ENCODE assay signal across 7 cellular contexts in the genomic region with DNA sequence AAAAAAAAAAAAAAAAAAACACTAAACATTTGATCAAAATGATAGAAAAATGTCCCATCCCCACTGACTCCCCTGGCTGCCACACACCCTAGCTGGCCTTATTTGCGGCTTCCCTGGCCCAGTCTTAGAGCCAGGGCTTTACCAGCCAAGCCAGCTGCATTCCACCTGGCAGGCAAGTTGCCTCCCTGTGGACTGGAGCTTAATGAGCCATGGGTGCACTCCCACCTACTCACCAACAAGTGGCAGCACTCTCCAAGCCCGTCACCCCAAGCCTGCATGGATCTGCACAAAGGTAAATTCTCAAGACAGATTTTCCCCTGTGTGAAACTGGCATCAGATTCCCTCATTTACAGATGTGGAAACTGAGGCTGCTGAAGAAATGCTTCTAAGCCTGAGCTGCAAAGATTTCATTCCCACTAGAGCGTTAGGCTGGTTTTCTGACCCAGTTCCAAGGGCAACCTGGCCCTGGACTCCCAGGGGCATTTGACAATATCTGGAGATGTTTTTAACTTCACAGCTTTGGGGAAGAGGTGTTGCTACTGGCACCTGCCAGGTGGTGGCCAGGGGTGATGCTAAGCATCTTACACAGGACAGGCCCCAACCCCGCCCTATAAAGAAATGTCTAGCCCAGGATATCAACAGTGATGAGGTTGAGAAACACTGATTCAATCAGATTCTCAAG. TPM values are rescaled to one million over a fixed set of nuclear protein-coding genes. Genes with fewer than 3 reads are reported as not detected.
DNase-seq lines count a peak whose midpoint lies in the region; ATAC-seq and TF ChIP-seq lines count a peak whose summit lies in the region.

No MANE protein-coding gene starts in this region.

- TF ChIP-seq EP300 in esophagus muscularis mucosa (IDR thresholded peaks at IDR 0.05) = no peak

- peaks cover 0 to 17% (median 0%) of the 10 kb centered on the region in 5 donors for H3K27me3 Mint-ChIP-seq in naive thymus-derived CD4-positive, alpha-beta T cell

- no peak for TF ChIP-seq POLR2A in esophagus muscularis mucosa (IDR thresholded peaks at IDR 0.05; ENCODE audit: low read depth)

- intact Hi-C loops in naive thymus-derived CD4-positive, alpha-beta T cell (cut with micrococcal nuclease) = loop anchor here (1.0 to 10.0 kb wide), 5 partner anchors 119 to 558 kb away; no protein-coding TSS in a partner anchor
- intact Hi-C loops in esophagus muscularis mucosa (cut with DNase I) = no loop called here

- no peak overlapping the region for H3K4me3 Mint-ChIP-seq in naive thymus-derived CD4-positive, alpha-beta T cell

- POLR2A ChIA-PET in GM10248 (lab: Yijun Ruan, JAX) = no interaction called here
- POLR2A ChIA-PET in naive thymus-derived CD4-positive, alpha-beta T cell (lab: Charles Lee) = interaction anchor here (0.7 to 3.0 kb wide), 8 partner anchors 13 to 265 kb away, joined by 3 to 9 read pairs (median 3); partner anchors contain the start of gene SKP1

- peak overlapping the region in 2 of 9 donors; percentile 36 to 52 for H3K27ac Mint-ChIP-seq in naive thymus-derived CD4-positive, alpha-beta T cell

- peaks cover 1 to 6% (median 4%) of the 10 kb centered on the region in 7 donors for H3K4me1 Mint-ChIP-seq in naive thymus-derived CD4-positive, alpha-beta T cell

- 72% methylated on average over 3 of the region's 4 CpGs for WGBS in esophagus muscularis mucosa

- H3K36me3 Mint-ChIP-seq in naive thymus-derived CD4-positive, alpha-beta T cell = no peaks in the 10 kb centered on the region

- H3K27ac ChIP-seq in naive thymus-derived CD4-positive, alpha-beta T cell (ENCODE audit: low read depth, low read length) = no peak overlapping the region
- no peak overlapping the region for H3K27ac ChIP-seq in esophagus muscularis mucosa (replicated peaks in 1 of 4)

- DNase-seq in GM10248 (ENCODE audit: extremely low spot score) = peak; percentile 79
- peak; percentile 27 for DNase-seq in NCI-H345 treated with DMSO at 0.1 percent for 48 hours (lab: John Stamatoyannopoulos, UW; ENCODE audit: unreplicated experiment)
- DNase-seq in ecto neural progenitor cell (ENCODE audit: low spot score) = peak; percentile 77
- DNase-seq in naive thymus-derived CD4-positive, alpha-beta T cell = peak in 8 of 9 donors; percentile 41 to 73 (median 62)
- DNase-seq in esophagus muscularis mucosa (ENCODE audit: extremely low spot score) = no peak

- H3K36me3 ChIP-seq in naive thymus-derived CD4-positive, alpha-beta T cell (ENCODE audit: control insufficient read depth in 2 of 3, insufficient read depth in 3 of 3, low read length in 3 of 3) = no peaks in the 10 kb centered on the region
- no peaks in the 10 kb centered on the region for H3K36me3 ChIP-seq in esophagus muscularis mucosa

- no peaks in the 10 kb centered on the region for H3K9me3 Mint-ChIP-seq in naive thymus-derived CD4-positive, alpha-beta T cell

- peak; percentile 76 for ATAC-seq in HG02759 (IDR thresholded peaks at IDR 0.05; ENCODE audit: unreplicated experiment)
- peak; percentile 96 for ATAC-seq in naive thymus-derived CD4-positive, alpha-beta T cell

- CTCF ChIA-PET in GM10248 (lab: Yijun Ruan, JAX) = interaction anchor here (0.5 to 24.6 kb wide), 18 partner anchors 10 to 561 kb away, joined by 3 to 882 read pairs (median 3); partner anchors contain the start of gene VDAC1
- CTCF ChIA-PET in naive thymus-derived CD4-positive, alpha-beta T cell (lab: Charles Lee) = interaction anchor here (0.6 to 4.1 kb wide), 16 partner anchors 9 to 266 kb away, joined by 3 to 17 read pairs (median 4); no protein-coding TSS in a partner anchor

- no peaks in the 10 kb centered on the region for H3K4me1 ChIP-seq in naive thymus-derived CD4-positive, alpha-beta T cell (ENCODE audit: control insufficient read depth in 2 of 2, insufficient read depth in 2 of 2, low read length in 2 of 2)
- no peaks in the 10 kb centered on the region for H3K4me1 ChIP-seq in esophagus muscularis mucosa

- H3K27me3 ChIP-seq in naive thymus-derived CD4-positive, alpha-beta T cell (ENCODE audit: control insufficient read depth in 2 of 2, insufficient read depth in 2 of 2, low read length in 2 of 2) = no peaks in the 10 kb centered on the region
- peaks cover 0 to 16% (median 0%) of the 10 kb centered on the region in 4 donors for H3K27me3 ChIP-seq in esophagus muscularis mucosa

- peak; percentile 49 for TF ChIP-seq CTCF in GM10248 (IDR thresholded peaks at IDR 0.05; ENCODE audit: control extremely low read depth, extremely low read depth, low read depth, missing control alignments)
- TF ChIP-seq CTCF in WI38 (IDR thresholded peaks at IDR 0.05; ENCODE audit: low read depth, low read length) = peak; percentile 39; the same call in 1 of the 2 replicates
- peak in 1 of 3 experiments; percentile 22 for TF ChIP-seq CTCF in esophagus muscularis mucosa (IDR thresholded peaks at IDR 0.05)

- no peaks in the 10 kb centered on the region for H3K9me3 ChIP-seq in naive thymus-derived CD4-positive, alpha-beta T cell (ENCODE audit: control insufficient read depth in 2 of 3, low read length in 3 of 3)
- no peaks in the 10 kb centered on the region for H3K9me3 ChIP-seq in esophagus muscularis mucosa

- H3K4me3 ChIP-seq in WI38 (ENCODE audit: low read depth, low read length) (no peak overlapping the region), esophagus muscularis mucosa (no peak overlapping the region)
- no peak overlapping the region for H3K4me3 ChIP-seq in naive thymus-derived CD4-positive, alpha-beta T cell (ENCODE audit: low read length)

RNA-seq across cellular contexts. Expression of gene VDAC1, which starts 21.9 kb away (rescaled TPM):
- total RNA-seq in naive thymus-derived CD4-positive, alpha-beta T cell = 100 to 1,000 TPM in 1 of 5 experiments, 10 to 100 TPM in 4; 37.8 to 259 (median 43.7) TPM
- 10 to 100 TPM; 66.9 to 75.0 TPM for polyA plus RNA-seq in naive thymus-derived CD4-positive, alpha-beta T cell
- 100 to 1,000 TPM; 113 to 125 (median 118) TPM for total RNA-seq in esophagus muscularis mucosa

RNA-seq across cellular contexts. Expression of gene C5orf15, which starts 58.2 kb away (rescaled TPM):
- total RNA-seq in naive thymus-derived CD4-positive, alpha-beta T cell = 10 to 100 TPM; 11.1 to 33.6 (median 17.9) TPM
- 10 to 100 TPM; 16.2 to 18.2 TPM for polyA plus RNA-seq in naive thymus-derived CD4-positive, alpha-beta T cell
- total RNA-seq in esophagus muscularis mucosa = 10 to 100 TPM; 20.3 to 26.1 (median 22.2) TPM
